In the genomic region with DNA sequence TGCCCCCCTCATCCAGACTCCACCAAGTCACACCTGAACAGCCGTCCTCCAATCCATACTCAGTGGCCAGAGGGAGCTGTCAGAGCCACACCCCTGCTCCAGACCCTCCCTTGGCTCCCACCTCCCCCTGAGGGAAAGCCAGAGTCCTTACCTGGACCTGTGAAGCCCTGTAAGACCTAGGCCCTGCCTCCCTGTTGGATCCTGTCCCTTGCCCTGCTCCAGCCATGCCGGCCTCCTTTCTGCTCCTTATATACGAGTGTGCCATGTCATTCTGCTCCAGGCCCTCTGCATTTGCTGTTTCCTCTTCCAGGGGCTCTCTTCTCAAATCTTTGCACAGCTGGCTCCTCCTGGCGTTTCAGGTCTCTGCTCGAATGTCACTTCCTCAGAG, we compare ENCODE assay signal across 14 cellular contexts.
"Had no signal": no experiment of that assay in that cellular context is flagged by ENCODE, and none has a peak within 500 bp of the region (broad histone marks: within the 10 kb centered on the region; RNA-seq: fewer than 3 reads in every experiment).

No MANE protein-coding gene starts in this region.

- H3K27ac Mint-ChIP-seq: activated naive CD4-positive, alpha-beta T cell treated with anti-CD3 and anti-CD28 coated beads, Interleukin-2, amount 10 ng/mL, durations not matched to agents 7 days and 5 days; naive thymus-derived CD8-positive, alpha-beta T cell had no signal

- DNase-seq: activated CD4-positive, alpha-beta T cell treated with anti-CD3 and anti-CD28 coated beads, Interleukin-2, amount 50 U/mL, for 48 hours; activated naive CD4-positive, alpha-beta T cell treated with anti-CD3 and anti-CD28 coated beads, Interleukin-2, amount 10 ng/mL, durations not matched to agents 7 days and 5 days; mucosa of descending colon; naive thymus-derived CD8-positive, alpha-beta T cell; psoas muscle; right lobe of liver; stimulated activated CD4-positive, alpha-beta T cell treated with anti-CD3 and anti-CD28 coated beads, Interleukin-4, amount 100 ng/mL, for 4 hours; stimulated activated CD8-positive, alpha-beta memory T cell treated with anti-CD3 and anti-CD28 coated beads, Interleukin-4, amount 100 ng/mL, for 48 hours; stimulated activated naive CD8-positive, alpha-beta T cell treated with anti-CD3 and anti-CD28 coated beads, Interleukin-15, Interleukin-2, amounts not matched to agents 100 U/mL and 50 U/mL, for 24 hours; T-helper 2 cell; transverse colon had no signal

- H3K9me3 ChIP-seq: ascending aorta, mucosa of descending colon, psoas muscle, right lobe of liver, transverse colon had no signal

- H3K36me3 Mint-ChIP-seq: activated naive CD4-positive, alpha-beta T cell treated with anti-CD3 and anti-CD28 coated beads, Interleukin-2, amount 10 ng/mL, durations not matched to agents 7 days and 5 days; naive thymus-derived CD8-positive, alpha-beta T cell had no signal

- H3K36me3 ChIP-seq: ascending aorta, right lobe of liver, transverse colon had no signal

- H3K27me3 ChIP-seq: ascending aorta, right lobe of liver, transverse colon had no signal

- H3K4me3 Mint-ChIP-seq: activated naive CD4-positive, alpha-beta T cell treated with anti-CD3 and anti-CD28 coated beads, Interleukin-2, amount 10 ng/mL, durations not matched to agents 7 days and 5 days; naive thymus-derived CD8-positive, alpha-beta T cell had no signal

- H3K4me1 ChIP-seq: ascending aorta, psoas muscle, right lobe of liver had no signal

- ATAC-seq: activated CD4-positive, CD25-positive, alpha-beta regulatory T cell treated with anti-CD3 and anti-CD28 coated beads, Interleukin-2, amount 50 U/mL, for 24 hours; mucosa of descending colon; naive thymus-derived CD8-positive, alpha-beta T cell; psoas muscle; right lobe of liver; stimulated activated naive CD8-positive, alpha-beta T cell treated with anti-CD3 and anti-CD28 coated beads, Interleukin-15, Interleukin-2, amounts not matched to agents 100 U/mL and 50 U/mL, for 24 hours had no signal

- H3K4me3 ChIP-seq: ascending aorta, mucosa of descending colon, psoas muscle, right lobe of liver, smooth muscle cell, transverse colon had no signal

- H3K27ac ChIP-seq: ascending aorta, psoas muscle, right lobe of liver, transverse colon had no signal

- H3K9me3 Mint-ChIP-seq: activated naive CD4-positive, alpha-beta T cell treated with anti-CD3 and anti-CD28 coated beads, Interleukin-2, amount 10 ng/mL, durations not matched to agents 7 days and 5 days; naive thymus-derived CD8-positive, alpha-beta T cell had no signal
